15 cellular contexts compared by ENCODE assay signal in genomic region chr11:73978576-73979086, GRCh38. TPM values are rescaled to one million over a fixed set of nuclear protein-coding genes. Genes with fewer than 3 reads are reported as not detected.
DNase-seq lines count a peak whose midpoint lies in the region; ATAC-seq and TF ChIP-seq lines count a peak whose summit lies in the region.
"Had no signal": no experiment of that assay in that cellular context is flagged by ENCODE, and none has a peak within 500 bp of the region (broad histone marks: within the 10 kb centered on the region; RNA-seq: fewer than 3 reads in every experiment).

No MANE protein-coding gene starts in this region.

- H3K4me1 Mint-ChIP-seq in CD14-positive monocyte = peaks cover 79% of the 10 kb centered on the region
- H3K4me1 Mint-ChIP-seq in HFFc6 (ENCODE audit: low read depth) = peaks cover 47% of the 10 kb centered on the region
- peaks cover 56% of the 10 kb centered on the region for H3K4me1 Mint-ChIP-seq in nephron progenitor cell

- peaks cover 0 to 6% of the 10 kb centered on the region in 2 donors for H3K4me1 ChIP-seq in uterus

- no peak for TF ChIP-seq POLR2A in uterus (IDR thresholded peaks at IDR 0.05)

- intact Hi-C loops in CD14-positive monocyte (cut with micrococcal nuclease) = no loop called here
- intact Hi-C loops in uterus (cut with DNase I; ENCODE audit: low total_unique reads) = no loop called here

- no peaks in the 10 kb centered on the region for H3K36me3 ChIP-seq in uterus

- H3K9me3 Mint-ChIP-seq in CD14-positive monocyte = peaks cover 0 to 3% (median 0%) of the 10 kb centered on the region in 7 donors
- H3K9me3 Mint-ChIP-seq in HFFc6 = no peaks in the 10 kb centered on the region
- no peaks in the 10 kb centered on the region for H3K9me3 Mint-ChIP-seq in nephron progenitor cell
- H3K9me3 Mint-ChIP-seq: endodermal cell, H9 had no signal

- TF ChIP-seq CTCF in CD14-positive monocyte (IDR thresholded peaks at IDR 0.05) (no peak), HFFc6 (IDR thresholded peaks at IDR 0.05) (no peak), nephron progenitor cell (IDR thresholded peaks at IDR 0.05) (no peak), uterus (IDR thresholded peaks at IDR 0.05) (no peak)

- H3K27ac Mint-ChIP-seq in CD14-positive monocyte = peak overlapping the region; percentile 81 to 100 (median 98)
- no peak overlapping the region for H3K27ac Mint-ChIP-seq in HFFc6
- peak overlapping the region; percentile 67 for H3K27ac Mint-ChIP-seq in nephron progenitor cell
- H3K27ac Mint-ChIP-seq: endodermal cell, H9 had no signal

- H3K27me3 Mint-ChIP-seq in CD14-positive monocyte (ENCODE audit: low read depth in 3 of 3) = peaks cover 0 to 2% (median 0%) of the 10 kb centered on the region in 3 donors
- H3K27me3 Mint-ChIP-seq in HFFc6 (ENCODE audit: insufficient read depth) = peaks cover 8% of the 10 kb centered on the region
- peaks cover 23% of the 10 kb centered on the region for H3K27me3 Mint-ChIP-seq in nephron progenitor cell (ENCODE audit: low read depth, poor library complexity)

- no peak overlapping the region for H3K27ac ChIP-seq in uterus
- H3K27ac ChIP-seq: hepatocyte had no signal

- no peak overlapping the region for H3K4me3 ChIP-seq in uterus
- H3K4me3 ChIP-seq: hepatocyte had no signal

- H3K4me3 Mint-ChIP-seq in CD14-positive monocyte = peak overlapping the region in 1 of 2 donors; percentile 99
- no peak overlapping the region for H3K4me3 Mint-ChIP-seq in HFFc6
- H3K4me3 Mint-ChIP-seq in nephron progenitor cell = no peak overlapping the region
- H3K4me3 Mint-ChIP-seq: endodermal cell, H9 had no signal

- DNase-seq in CD14-positive monocyte (ENCODE audit: low spot score) (peak; percentile 18), HFFc6 (peak; percentile 35), astrocyte of the hippocampus (ENCODE audit: low read depth, low spot score) (peak; percentile 48), nephron progenitor cell (no peak), uterus (no peak), NCI-H524 (lab: John Stamatoyannopoulos, UW) (no peak)
- DNase-seq: endodermal cell; H9; NCI-H1436; NCI-H82; stimulated activated CD4-positive, alpha-beta T cell treated with anti-CD3 and anti-CD28 coated beads, Interleukin-4, amount 100 ng/mL, for 24 hours had no signal

- H3K9me3 ChIP-seq in uterus = no peaks in the 10 kb centered on the region

- H3K27me3 ChIP-seq in uterus = no peaks in the 10 kb centered on the region
- H3K27me3 ChIP-seq: hepatocyte had no signal

- ATAC-seq in HG03521 (IDR thresholded peaks at IDR 0.05; ENCODE audit: unreplicated experiment) = no peak
- no peak for ATAC-seq in GM21529 (IDR thresholded peaks at IDR 0.05; ENCODE audit: unreplicated experiment)

- H3K36me3 Mint-ChIP-seq in CD14-positive monocyte (peaks cover 69 to 88% of the 10 kb centered on the region in 2 donors), HFFc6 (ENCODE audit: low read depth) (no peaks in the 10 kb centered on the region; the same call in 1 of the 2 replicates), nephron progenitor cell (ENCODE audit: low read depth) (peaks cover 56% of the 10 kb centered on the region)

RNA-seq across cellular contexts. Expression of gene UCP2, which starts 4.0 kb away (rescaled TPM):
- 100 to 1,000 TPM; 649 to 665 TPM for polyA plus RNA-seq in CD14-positive monocyte
- total RNA-seq in HFFc6 (2021; fragmentation: NEBNext Ultra II Directional; extraction: Animal tissue kit (Norgen Biotek cat#: 25700)) = 1 to 10 TPM; 6.4 to 9.9 (median 8.0) TPM
- total RNA-seq in uterus = 10 to 100 TPM in 3 of 4 donors, not detected in 1; 10.8 to 64.7 (median 33.7) TPM

RNA-seq across cellular contexts. Expression of gene DNAJB13, which starts 27.8 kb away (rescaled TPM):
- polyA plus RNA-seq in CD14-positive monocyte = not detected
- total RNA-seq in HFFc6 (2021; fragmentation: NEBNext Ultra II Directional; extraction: Animal tissue kit (Norgen Biotek cat#: 25700)) = under 1 TPM in 4 of 6 experiments, not detected in 2; 0.11 to 0.25 (median 0.17) TPM
- total RNA-seq in uterus = 1 to 10 TPM in 3 of 4 donors, not detected in 1; 1.9 to 9.1 (median 4.6) TPM
- total RNA-seq: H9, subcutaneous adipose tissue had no signal
- polyA plus RNA-seq: hepatocyte had no signal

RNA-seq across cellular contexts. Expression of gene UCP3, which starts 30.3 kb away (rescaled TPM):
- polyA plus RNA-seq in CD14-positive monocyte = not detected
- total RNA-seq in HFFc6 (2021; fragmentation: NEBNext Ultra II Directional; extraction: Animal tissue kit (Norgen Biotek cat#: 25700)) = under 1 TPM; 0.10 to 0.62 (median 0.39) TPM
- 1 to 10 TPM in 2 of 4 donors, under 1 TPM in 1, not detected in 1; 0.21 to 4.1 (median 1.5) TPM for total RNA-seq in uterus
- polyA plus RNA-seq: hepatocyte had no signal

Comparison
In these comparisons a context has a peak if more than half of its experiments do, and no peak if none do; other contexts are left out.
1. DNase-seq: peak in CD14-positive monocyte (single experiment), HFFc6 (single experiment) and astrocyte of the hippocampus (single experiment); none in nephron progenitor cell (single experiment), uterus (0 of 2) and NCI-H524 (0 of 2).